In the genomic region with DNA sequence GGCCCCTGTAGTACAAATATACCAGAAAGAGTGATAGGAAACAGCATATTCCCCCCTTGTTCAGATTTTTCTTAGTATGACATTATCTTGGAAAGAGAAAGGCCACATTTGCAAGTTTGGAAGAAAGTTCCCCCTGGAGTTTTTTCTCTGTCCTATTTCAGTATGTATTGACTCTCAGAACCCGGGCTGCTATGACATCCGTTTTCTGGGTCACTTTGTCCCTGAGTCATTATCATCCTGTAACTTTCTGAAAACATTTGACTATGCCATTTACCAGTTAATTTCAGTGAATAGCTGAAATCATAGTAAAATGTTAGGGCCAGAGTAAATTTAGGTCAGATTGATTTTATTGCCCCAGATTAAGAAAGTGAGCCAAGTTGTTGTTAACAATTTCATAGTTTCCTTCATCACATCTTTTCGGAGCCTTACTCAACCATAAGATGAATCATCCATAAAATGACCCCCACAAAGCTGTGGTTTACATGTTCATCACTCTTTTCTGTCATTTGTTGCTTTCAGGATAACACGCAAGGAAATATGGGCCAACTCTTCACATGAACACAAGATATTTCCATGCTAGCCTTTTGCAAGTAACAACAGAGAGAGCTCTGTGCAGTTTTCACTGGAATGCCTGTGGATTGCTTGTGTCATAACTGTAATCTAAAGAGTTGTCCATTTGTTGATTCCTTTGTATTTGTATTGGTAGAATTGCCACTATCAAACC, we compare ENCODE assay signal across 8 cellular contexts. TPM values are rescaled to one million over a fixed set of nuclear protein-coding genes. Genes with fewer than 3 reads are reported as not detected.
DNase-seq lines count a peak whose midpoint lies in the region; ATAC-seq and TF ChIP-seq lines count a peak whose summit lies in the region.

No MANE protein-coding gene starts in this region.

- H3K36me3 ChIP-seq in KMS-11 (ENCODE audit: insufficient read depth), result no peaks in the 10 kb centered on the region
- H3K36me3 ChIP-seq in colonic mucosa, result no peaks in the 10 kb centered on the region
- no peaks in the 10 kb centered on the region for H3K36me3 ChIP-seq in rectal smooth muscle tissue (ENCODE audit: control insufficient read depth, insufficient read depth, low read length)

- peak; percentile 24 for ATAC-seq in GM18502 (IDR thresholded peaks at IDR 0.05; ENCODE audit: poor library complexity, unreplicated experiment)

- intact Hi-C loops in colonic mucosa (cut with DNase I), result no loop called here
- intact Hi-C loops in activated T-helper 2 cell treated with anti-CD3 and anti-CD28 coated beads, Interferon-gamma antibody, Interleukin-2, Interleukin-4, amounts not matched to agents 10 μg/mL and 5 μg/mL and 100 μg/mL, durations not matched to agents 14 hours and 24 hours and 36 hours (cut with micrococcal nuclease), result no loop called here
- intact Hi-C loops in activated T-helper 1 cell treated with anti-CD3 and anti-CD28 coated beads, Interleukin-12 subunit alpha, Interleukin-12 subunit beta, Interleukin-2, Interleukin-4 antibody, amounts not matched to agents 30 ng/mL and 10 ng/mL and 1 ng/mL, durations not matched to agents 14 hours and 24 hours and 36 hours (cut with micrococcal nuclease), result no loop called here

- POLR2A ChIA-PET in activated CD4-positive, alpha-beta memory T cell treated with anti-CD3 and anti-CD28 coated beads, Interleukin-2, amount 10 ng/mL, durations not matched to agents 7 days and 5 days (lab: Charles Lee), result no interaction called here

- H3K4me1 Mint-ChIP-seq in activated T-helper 2 cell treated with anti-CD3 and anti-CD28 coated beads, Interferon-gamma antibody, Interleukin-2, Interleukin-4, amounts not matched to agents 10 μg/mL and 5 μg/mL and 100 μg/mL, durations not matched to agents 14 hours and 24 hours and 36 hours (ENCODE audit: low read depth), result peaks cover 3% of the 10 kb centered on the region
- no peaks in the 10 kb centered on the region for H3K4me1 Mint-ChIP-seq in activated T-helper 1 cell treated with anti-CD3 and anti-CD28 coated beads, Interleukin-12 subunit alpha, Interleukin-12 subunit beta, Interleukin-2, Interleukin-4 antibody, amounts not matched to agents 30 ng/mL and 10 ng/mL and 1 ng/mL, durations not matched to agents 14 hours and 24 hours and 36 hours (ENCODE audit: low read depth)
- no peaks in the 10 kb centered on the region for H3K4me1 Mint-ChIP-seq in T-helper 2 cell treated with Interferon-gamma antibody and Interleukin-4, amounts not matched to agents 5 μg/mL and 100 μg/mL, for 36 hours (ENCODE audit: low read depth)
- no peaks in the 10 kb centered on the region for H3K4me1 Mint-ChIP-seq in activated CD4-positive, alpha-beta memory T cell treated with anti-CD3 and anti-CD28 coated beads, Interleukin-2, amount 10 ng/mL, durations not matched to agents 7 days and 5 days

- H3K27me3 ChIP-seq in KMS-11 (ENCODE audit: insufficient read depth, low read depth) (no peaks in the 10 kb centered on the region), colonic mucosa (no peaks in the 10 kb centered on the region), rectal smooth muscle tissue (ENCODE audit: control insufficient read depth, insufficient read depth, low read length) (no peaks in the 10 kb centered on the region)

- TF ChIP-seq CTCF in KMS-11 (conservative IDR thresholded peaks at IDR 0.05; ENCODE audit: low read depth, low read length) (no peak), colonic mucosa (IDR thresholded peaks at IDR 0.05) (no peak)

- H3K4me2 ChIP-seq in KMS-11, result peak overlapping the region; percentile 69

- no peaks in the 10 kb centered on the region for H3K36me3 Mint-ChIP-seq in activated T-helper 2 cell treated with anti-CD3 and anti-CD28 coated beads, Interferon-gamma antibody, Interleukin-2, Interleukin-4, amounts not matched to agents 10 μg/mL and 5 μg/mL and 100 μg/mL, durations not matched to agents 14 hours and 24 hours and 36 hours (ENCODE audit: low read depth)
- no peaks in the 10 kb centered on the region for H3K36me3 Mint-ChIP-seq in activated T-helper 1 cell treated with anti-CD3 and anti-CD28 coated beads, Interleukin-12 subunit alpha, Interleukin-12 subunit beta, Interleukin-2, Interleukin-4 antibody, amounts not matched to agents 30 ng/mL and 10 ng/mL and 1 ng/mL, durations not matched to agents 14 hours and 24 hours and 36 hours (ENCODE audit: low read depth)
- no peaks in the 10 kb centered on the region for H3K36me3 Mint-ChIP-seq in T-helper 2 cell treated with Interferon-gamma antibody and Interleukin-4, amounts not matched to agents 5 μg/mL and 100 μg/mL, for 36 hours (ENCODE audit: low read depth)
- H3K36me3 Mint-ChIP-seq in activated CD4-positive, alpha-beta memory T cell treated with anti-CD3 and anti-CD28 coated beads, Interleukin-2, amount 10 ng/mL, durations not matched to agents 7 days and 5 days (ENCODE audit: low read depth), result no peaks in the 10 kb centered on the region

- peaks cover 11% of the 10 kb centered on the region for H3K79me2 ChIP-seq in KMS-11 (ENCODE audit: insufficient read depth, low read depth)

- no peaks in the 10 kb centered on the region for H3K9me3 Mint-ChIP-seq in activated T-helper 2 cell treated with anti-CD3 and anti-CD28 coated beads, Interferon-gamma antibody, Interleukin-2, Interleukin-4, amounts not matched to agents 10 μg/mL and 5 μg/mL and 100 μg/mL, durations not matched to agents 14 hours and 24 hours and 36 hours
- no peaks in the 10 kb centered on the region for H3K9me3 Mint-ChIP-seq in activated T-helper 1 cell treated with anti-CD3 and anti-CD28 coated beads, Interleukin-12 subunit alpha, Interleukin-12 subunit beta, Interleukin-2, Interleukin-4 antibody, amounts not matched to agents 30 ng/mL and 10 ng/mL and 1 ng/mL, durations not matched to agents 14 hours and 24 hours and 36 hours
- no peaks in the 10 kb centered on the region for H3K9me3 Mint-ChIP-seq in T-helper 2 cell treated with Interferon-gamma antibody and Interleukin-4, amounts not matched to agents 5 μg/mL and 100 μg/mL, for 36 hours
- H3K9me3 Mint-ChIP-seq in activated CD4-positive, alpha-beta memory T cell treated with anti-CD3 and anti-CD28 coated beads, Interleukin-2, amount 10 ng/mL, durations not matched to agents 7 days and 5 days, result no peaks in the 10 kb centered on the region

- H3K4me3 ChIP-seq in KMS-11 (IDR thresholded peaks at IDR 0.05; ENCODE audit: insufficient read depth, low read depth, low read length) (no peak overlapping the region), colonic mucosa (no peak overlapping the region), rectal smooth muscle tissue (ENCODE audit: low read length) (no peak overlapping the region)

- no peak for DNase-seq in colonic mucosa
- DNase-seq in activated T-helper 2 cell treated with anti-CD3 and anti-CD28 coated beads, Interferon-gamma antibody, Interleukin-2, Interleukin-4, amounts not matched to agents 10 μg/mL and 5 μg/mL and 100 μg/mL, durations not matched to agents 14 hours and 24 hours and 36 hours (ENCODE audit: low spot score), result no peak
- DNase-seq in activated T-helper 1 cell treated with anti-CD3 and anti-CD28 coated beads, Interleukin-12 subunit alpha, Interleukin-12 subunit beta, Interleukin-2, Interleukin-4 antibody, amounts not matched to agents 30 ng/mL and 10 ng/mL and 1 ng/mL, durations not matched to agents 14 hours and 24 hours and 36 hours (ENCODE audit: low spot score), result no peak
- DNase-seq in T-helper 2 cell treated with Interferon-gamma antibody and Interleukin-4, amounts not matched to agents 5 μg/mL and 100 μg/mL, for 36 hours (ENCODE audit: low spot score), result no peak
- DNase-seq in activated CD4-positive, alpha-beta memory T cell treated with anti-CD3 and anti-CD28 coated beads, Interleukin-2, amount 10 ng/mL, durations not matched to agents 7 days and 5 days, result no peak

- H3K27me3 Mint-ChIP-seq in activated T-helper 2 cell treated with anti-CD3 and anti-CD28 coated beads, Interferon-gamma antibody, Interleukin-2, Interleukin-4, amounts not matched to agents 10 μg/mL and 5 μg/mL and 100 μg/mL, durations not matched to agents 14 hours and 24 hours and 36 hours (ENCODE audit: low read depth), result peaks cover 2% of the 10 kb centered on the region
- no peaks in the 10 kb centered on the region for H3K27me3 Mint-ChIP-seq in activated T-helper 1 cell treated with anti-CD3 and anti-CD28 coated beads, Interleukin-12 subunit alpha, Interleukin-12 subunit beta, Interleukin-2, Interleukin-4 antibody, amounts not matched to agents 30 ng/mL and 10 ng/mL and 1 ng/mL, durations not matched to agents 14 hours and 24 hours and 36 hours (ENCODE audit: insufficient read depth)
- peaks cover 2% of the 10 kb centered on the region for H3K27me3 Mint-ChIP-seq in T-helper 2 cell treated with Interferon-gamma antibody and Interleukin-4, amounts not matched to agents 5 μg/mL and 100 μg/mL, for 36 hours (ENCODE audit: low read depth)
- no peaks in the 10 kb centered on the region for H3K27me3 Mint-ChIP-seq in activated CD4-positive, alpha-beta memory T cell treated with anti-CD3 and anti-CD28 coated beads, Interleukin-2, amount 10 ng/mL, durations not matched to agents 7 days and 5 days

- no peak overlapping the region for H3K27ac Mint-ChIP-seq in activated T-helper 2 cell treated with anti-CD3 and anti-CD28 coated beads, Interferon-gamma antibody, Interleukin-2, Interleukin-4, amounts not matched to agents 10 μg/mL and 5 μg/mL and 100 μg/mL, durations not matched to agents 14 hours and 24 hours and 36 hours
- no peak overlapping the region for H3K27ac Mint-ChIP-seq in activated T-helper 1 cell treated with anti-CD3 and anti-CD28 coated beads, Interleukin-12 subunit alpha, Interleukin-12 subunit beta, Interleukin-2, Interleukin-4 antibody, amounts not matched to agents 30 ng/mL and 10 ng/mL and 1 ng/mL, durations not matched to agents 14 hours and 24 hours and 36 hours
- H3K27ac Mint-ChIP-seq in T-helper 2 cell treated with Interferon-gamma antibody and Interleukin-4, amounts not matched to agents 5 μg/mL and 100 μg/mL, for 36 hours, result no peak overlapping the region
- H3K27ac Mint-ChIP-seq in activated CD4-positive, alpha-beta memory T cell treated with anti-CD3 and anti-CD28 coated beads, Interleukin-2, amount 10 ng/mL, durations not matched to agents 7 days and 5 days, result no peak overlapping the region

- no peak overlapping the region for H3K4me3 Mint-ChIP-seq in activated T-helper 2 cell treated with anti-CD3 and anti-CD28 coated beads, Interferon-gamma antibody, Interleukin-2, Interleukin-4, amounts not matched to agents 10 μg/mL and 5 μg/mL and 100 μg/mL, durations not matched to agents 14 hours and 24 hours and 36 hours (ENCODE audit: low read depth)
- H3K4me3 Mint-ChIP-seq in activated T-helper 1 cell treated with anti-CD3 and anti-CD28 coated beads, Interleukin-12 subunit alpha, Interleukin-12 subunit beta, Interleukin-2, Interleukin-4 antibody, amounts not matched to agents 30 ng/mL and 10 ng/mL and 1 ng/mL, durations not matched to agents 14 hours and 24 hours and 36 hours, result no peak overlapping the region
- no peak overlapping the region for H3K4me3 Mint-ChIP-seq in T-helper 2 cell treated with Interferon-gamma antibody and Interleukin-4, amounts not matched to agents 5 μg/mL and 100 μg/mL, for 36 hours
- no peak overlapping the region for H3K4me3 Mint-ChIP-seq in activated CD4-positive, alpha-beta memory T cell treated with anti-CD3 and anti-CD28 coated beads, Interleukin-2, amount 10 ng/mL, durations not matched to agents 7 days and 5 days

- CTCF ChIA-PET in activated CD4-positive, alpha-beta memory T cell treated with anti-CD3 and anti-CD28 coated beads, Interleukin-2, amount 10 ng/mL, durations not matched to agents 7 days and 5 days (lab: Charles Lee), result no interaction called here

- peak overlapping the region; percentile 42 for H2AFZ ChIP-seq in KMS-11 (ENCODE audit: low read depth)

- H3K27ac ChIP-seq in KMS-11, result peak overlapping the region; percentile 93
- peak overlapping the region; percentile 82 for H3K27ac ChIP-seq in colonic mucosa
- H3K27ac ChIP-seq in rectal smooth muscle tissue (ENCODE audit: low read depth, low read length), result peak overlapping the region; percentile 40

- peak overlapping the region; percentile 73 for H3K9ac ChIP-seq in KMS-11
- H3K9ac ChIP-seq in colonic mucosa (ENCODE audit: low read depth in 2 of 2, low read length in 2 of 2), result peak overlapping the region in 1 of 2 donors; percentile 38
- H3K9ac ChIP-seq in rectal smooth muscle tissue (ENCODE audit: low read length), result no peak overlapping the region

- no peaks in the 10 kb centered on the region for H4K20me1 ChIP-seq in KMS-11 (ENCODE audit: insufficient read depth)

- H3K4me1 ChIP-seq in KMS-11 (ENCODE audit: low read depth, poor library complexity, severe bottlenecking) (peaks cover 87% of the 10 kb centered on the region), colonic mucosa (peaks cover 13% of the 10 kb centered on the region), rectal smooth muscle tissue (ENCODE audit: control insufficient read depth, insufficient read depth, low read length) (no peaks in the 10 kb centered on the region)

- H3K9me3 ChIP-seq in colonic mucosa, result no peaks in the 10 kb centered on the region

RNA-seq across cellular contexts. Expression of gene MACC1, which starts 3.8 kb away (rescaled TPM):
- 10 to 100 TPM in 1 of 2 donors, 1 to 10 TPM in 1; 9.5 to 12.8 TPM for total RNA-seq in colonic mucosa
- total RNA-seq in activated T-helper 2 cell treated with anti-CD3 and anti-CD28 coated beads, Interferon-gamma antibody, Interleukin-2, Interleukin-4, amounts not matched to agents 10 μg/mL and 5 μg/mL and 100 μg/mL, durations not matched to agents 14 hours and 24 hours and 36 hours, result not detected in 2 replicates
- total RNA-seq in activated T-helper 1 cell treated with anti-CD3 and anti-CD28 coated beads, Interleukin-12 subunit alpha, Interleukin-12 subunit beta, Interleukin-2, Interleukin-4 antibody, amounts not matched to agents 30 ng/mL and 10 ng/mL and 1 ng/mL, durations not matched to agents 14 hours and 24 hours and 36 hours, result not detected in 2 replicates
- total RNA-seq in activated CD4-positive, alpha-beta memory T cell treated with anti-CD3 and anti-CD28 coated beads, Interleukin-2, amount 10 ng/mL, durations not matched to agents 7 days and 5 days, result under 1 TPM; 0.18 to 0.20 TPM

Comparison
In these comparisons a context has a peak if more than half of its experiments do, and no peak if none do; other contexts are left out.
1. H3K27ac ChIP-seq: peak in every context shown above with its lines; median percentile 93 in KMS-11; 82 in colonic mucosa; 40 in rectal smooth muscle tissue.
2. RNA of gene MACC1, which starts 3.8 kb away (total RNA-seq): 9.5 to 12.8 TPM in colonic mucosa; 0.18 to 0.20 TPM in activated CD4-positive, alpha-beta memory T cell treated with anti-CD3 and anti-CD28 coated beads, Interleukin-2, amount 10 ng/mL, durations not matched to agents 7 days and 5 days, not detected in activated T-helper 2 cell treated with anti-CD3 and anti-CD28 coated beads, Interferon-gamma antibody, Interleukin-2, Interleukin-4, amounts not matched to agents 10 μg/mL and 5 μg/mL and 100 μg/mL, durations not matched to agents 14 hours and 24 hours and 36 hours and not detected in activated T-helper 1 cell treated with anti-CD3 and anti-CD28 coated beads, Interleukin-12 subunit alpha, Interleukin-12 subunit beta, Interleukin-2, Interleukin-4 antibody, amounts not matched to agents 30 ng/mL and 10 ng/mL and 1 ng/mL, durations not matched to agents 14 hours and 24 hours and 36 hours; every median in the first group is over 4 times any median in the second.